Comparison of ENCODE assay signal across 2 cellular contexts in the genomic region with DNA sequence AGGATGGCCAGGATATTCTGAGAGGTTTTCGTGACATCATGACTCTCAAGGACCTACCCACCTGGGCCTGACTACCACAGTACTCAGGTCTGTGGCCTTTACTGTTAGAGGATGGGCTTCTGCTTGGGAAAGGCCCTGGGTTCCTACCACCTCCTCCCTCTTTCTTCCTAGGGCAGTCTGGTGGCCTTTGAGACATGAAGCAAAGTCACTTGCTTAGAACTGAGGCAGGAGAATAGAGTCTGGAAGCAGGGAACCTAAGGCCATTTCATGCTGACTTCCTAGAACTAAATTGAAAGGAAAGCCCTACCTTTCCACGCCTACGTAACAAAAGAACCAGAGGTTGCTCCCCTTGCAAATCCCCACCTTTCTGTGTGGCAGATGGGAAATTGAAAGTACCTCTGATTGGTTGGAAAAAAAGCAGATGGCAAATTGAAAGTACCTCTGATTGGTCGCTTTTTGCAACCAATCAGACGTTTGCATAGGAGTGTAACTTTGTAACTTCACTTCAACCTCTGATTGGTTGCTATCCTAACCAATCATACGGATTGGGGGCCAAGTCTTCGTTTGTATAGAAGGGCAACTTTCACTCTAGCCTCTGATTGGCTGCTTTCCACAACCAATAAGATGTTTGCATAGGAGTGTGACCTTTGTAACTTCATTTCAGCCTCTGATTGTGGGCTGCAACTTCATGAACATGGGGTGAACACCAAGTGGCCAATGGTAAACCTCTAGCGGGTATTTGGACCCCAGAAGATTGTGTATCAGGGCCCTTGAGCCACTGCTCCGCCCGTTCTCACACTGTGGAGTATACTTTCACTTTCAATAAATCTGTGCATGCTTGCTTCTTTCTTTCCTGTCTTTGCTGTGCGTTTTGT.
TF ChIP-seq lines count a peak whose summit lies in the region.

No MANE protein-coding gene starts in this region.

TF ChIP-seq in IMR-90, 13 proteins besides CTCF, POLR2A, EP300 and RAD21:
- TF ChIP-seq ELK1 (IDR thresholded peaks at IDR 0.05; ENCODE audit: borderline replicate concordance, low read depth, low read length) (no peak), NFE2L2 (IDR thresholded peaks at IDR 0.05; ENCODE audit: low read depth, low read length) (no peak), CEBPB (IDR thresholded peaks at IDR 0.05; ENCODE audit: low read depth, low read length) (no peak), MXI1 (IDR thresholded peaks at IDR 0.05; ENCODE audit: borderline replicate concordance, low read depth, low read length) (no peak), MAFK (IDR thresholded peaks at IDR 0.05; ENCODE audit: low read depth, low read length) (no peak), RCOR1 (IDR thresholded peaks at IDR 0.05; ENCODE audit: insufficient replicate concordance, low read length) (no peak), BHLHE40 (IDR thresholded peaks at IDR 0.05; ENCODE audit: low read depth, low read length) (no peak), SMC3 (IDR thresholded peaks at IDR 0.05; ENCODE audit: low read depth, low read length) (no peak), RFX5 (IDR thresholded peaks at IDR 0.05; ENCODE audit: low read depth, low read length) (no peak), CHD1 (IDR thresholded peaks at IDR 0.05; ENCODE audit: low read depth, low read length) (no peak), FOS (IDR thresholded peaks at IDR 0.05; ENCODE audit: low read depth, low read length) (no peak), MAZ (IDR thresholded peaks at IDR 0.05; ENCODE audit: borderline replicate concordance, low read depth, low read length) (no peak)
- TF ChIP-seq, protein P1, sequence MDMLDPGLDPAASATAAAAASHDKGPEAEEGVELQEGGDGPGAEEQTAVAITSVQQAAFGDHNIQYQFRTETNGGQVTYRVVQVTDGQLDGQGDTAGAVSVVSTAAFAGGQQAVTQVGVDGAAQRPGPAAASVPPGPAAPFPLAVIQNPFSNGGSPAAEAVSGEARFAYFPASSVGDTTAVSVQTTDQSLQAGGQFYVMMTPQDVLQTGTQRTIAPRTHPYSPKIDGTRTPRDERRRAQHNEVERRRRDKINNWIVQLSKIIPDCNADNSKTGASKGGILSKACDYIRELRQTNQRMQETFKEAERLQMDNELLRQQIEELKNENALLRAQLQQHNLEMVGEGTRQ (IDR thresholded peaks at IDR 0.05; ENCODE audit: low read depth, low read length), result no peak

TF ChIP-seq in HepG2, 621 proteins besides CTCF, POLR2A, EP300 and RAD21 (continues in another document):
- no peak for TF ChIP-seq ZC3H13 (CRISPR knock-in tag; IDR thresholded peaks at IDR 0.05)
- TF ChIP-seq ARNT2 (CRISPR knock-in tag; IDR thresholded peaks at IDR 0.05; ENCODE audit: low read depth), result no peak
- no peak for TF ChIP-seq ZNF510 (CRISPR knock-in tag; IDR thresholded peaks at IDR 0.05; ENCODE audit: low read depth)
- peak; percentile 25 for TF ChIP-seq TEAD3 (CRISPR knock-in tag; optimal IDR thresholded peaks at IDR 0.05; ENCODE audit: borderline replicate concordance)
- TF ChIP-seq ZNF549 (CRISPR knock-in tag; IDR thresholded peaks at IDR 0.05), result no peak
- TF ChIP-seq SMAD9 (CRISPR knock-in tag; IDR thresholded peaks at IDR 0.05), result no peak
- peak; percentile 31; the same call in 1 of the 2 replicates for TF ChIP-seq POGZ (CRISPR knock-in tag; IDR thresholded peaks at IDR 0.05)
- peak; percentile 31; the same call in 1 of the 2 replicates for TF ChIP-seq TBX2 (CRISPR knock-in tag; IDR thresholded peaks at IDR 0.05; ENCODE audit: borderline replicate concordance)
- TF ChIP-seq HNF4A (CRISPR knock-in tag; IDR thresholded peaks at IDR 0.05), result peak; percentile 52
- TF ChIP-seq, protein P2, sequence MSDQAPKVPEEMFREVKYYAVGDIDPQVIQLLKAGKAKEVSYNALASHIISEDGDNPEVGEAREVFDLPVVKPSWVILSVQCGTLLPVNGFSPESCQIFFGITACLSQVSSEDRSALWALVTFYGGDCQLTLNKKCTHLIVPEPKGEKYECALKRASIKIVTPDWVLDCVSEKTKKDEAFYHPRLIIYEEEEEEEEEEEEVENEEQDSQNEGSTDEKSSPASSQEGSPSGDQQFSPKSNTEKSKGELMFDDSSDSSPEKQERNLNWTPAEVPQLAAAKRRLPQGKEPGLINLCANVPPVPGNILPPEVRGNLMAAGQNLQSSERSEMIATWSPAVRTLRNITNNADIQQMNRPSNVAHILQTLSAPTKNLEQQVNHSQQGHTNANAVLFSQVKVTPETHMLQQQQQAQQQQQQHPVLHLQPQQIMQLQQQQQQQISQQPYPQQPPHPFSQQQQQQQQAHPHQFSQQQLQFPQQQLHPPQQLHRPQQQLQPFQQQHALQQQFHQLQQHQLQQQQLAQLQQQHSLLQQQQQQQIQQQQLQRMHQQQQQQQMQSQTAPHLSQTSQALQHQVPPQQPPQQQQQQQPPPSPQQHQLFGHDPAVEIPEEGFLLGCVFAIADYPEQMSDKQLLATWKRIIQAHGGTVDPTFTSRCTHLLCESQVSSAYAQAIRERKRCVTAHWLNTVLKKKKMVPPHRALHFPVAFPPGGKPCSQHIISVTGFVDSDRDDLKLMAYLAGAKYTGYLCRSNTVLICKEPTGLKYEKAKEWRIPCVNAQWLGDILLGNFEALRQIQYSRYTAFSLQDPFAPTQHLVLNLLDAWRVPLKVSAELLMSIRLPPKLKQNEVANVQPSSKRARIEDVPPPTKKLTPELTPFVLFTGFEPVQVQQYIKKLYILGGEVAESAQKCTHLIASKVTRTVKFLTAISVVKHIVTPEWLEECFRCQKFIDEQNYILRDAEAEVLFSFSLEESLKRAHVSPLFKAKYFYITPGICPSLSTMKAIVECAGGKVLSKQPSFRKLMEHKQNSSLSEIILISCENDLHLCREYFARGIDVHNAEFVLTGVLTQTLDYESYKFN (CRISPR knock-in tag; conservative IDR thresholded peaks at IDR 0.05), result peak; percentile 28; the same call in 1 of the 2 replicates
- TF ChIP-seq YEATS4 (CRISPR knock-in tag; IDR thresholded peaks at IDR 0.05; ENCODE audit: borderline replicate concordance), result peak; percentile 38
- no peak for TF ChIP-seq SMYD3 (CRISPR knock-in tag; IDR thresholded peaks at IDR 0.05)
- no peak for TF ChIP-seq HMGA1 (CRISPR knock-in tag; conservative IDR thresholded peaks at IDR 0.05)
- peak; percentile 98 for TF ChIP-seq HMGXB3 (CRISPR knock-in tag; IDR thresholded peaks at IDR 0.05; ENCODE audit: borderline replicate concordance)
- no peak for TF ChIP-seq ZBTB21 (CRISPR knock-in tag; IDR thresholded peaks at IDR 0.05)
- TF ChIP-seq NRL (CRISPR knock-in tag; IDR thresholded peaks at IDR 0.05; ENCODE audit: borderline replicate concordance), result no peak
- peak; percentile 75 for TF ChIP-seq ZFX (CRISPR knock-in tag; IDR thresholded peaks at IDR 0.05; ENCODE audit: low read depth)
- no peak for TF ChIP-seq ZNF670 (CRISPR knock-in tag; IDR thresholded peaks at IDR 0.05; ENCODE audit: borderline replicate concordance)
- peak; percentile 42; the same call in 1 of the 2 replicates for TF ChIP-seq HDAC2 (CRISPR knock-in tag; IDR thresholded peaks at IDR 0.05)
- peak; percentile 91 for TF ChIP-seq RFXAP (CRISPR knock-in tag; IDR thresholded peaks at IDR 0.05; ENCODE audit: borderline replicate concordance)
- TF ChIP-seq, protein P3, sequence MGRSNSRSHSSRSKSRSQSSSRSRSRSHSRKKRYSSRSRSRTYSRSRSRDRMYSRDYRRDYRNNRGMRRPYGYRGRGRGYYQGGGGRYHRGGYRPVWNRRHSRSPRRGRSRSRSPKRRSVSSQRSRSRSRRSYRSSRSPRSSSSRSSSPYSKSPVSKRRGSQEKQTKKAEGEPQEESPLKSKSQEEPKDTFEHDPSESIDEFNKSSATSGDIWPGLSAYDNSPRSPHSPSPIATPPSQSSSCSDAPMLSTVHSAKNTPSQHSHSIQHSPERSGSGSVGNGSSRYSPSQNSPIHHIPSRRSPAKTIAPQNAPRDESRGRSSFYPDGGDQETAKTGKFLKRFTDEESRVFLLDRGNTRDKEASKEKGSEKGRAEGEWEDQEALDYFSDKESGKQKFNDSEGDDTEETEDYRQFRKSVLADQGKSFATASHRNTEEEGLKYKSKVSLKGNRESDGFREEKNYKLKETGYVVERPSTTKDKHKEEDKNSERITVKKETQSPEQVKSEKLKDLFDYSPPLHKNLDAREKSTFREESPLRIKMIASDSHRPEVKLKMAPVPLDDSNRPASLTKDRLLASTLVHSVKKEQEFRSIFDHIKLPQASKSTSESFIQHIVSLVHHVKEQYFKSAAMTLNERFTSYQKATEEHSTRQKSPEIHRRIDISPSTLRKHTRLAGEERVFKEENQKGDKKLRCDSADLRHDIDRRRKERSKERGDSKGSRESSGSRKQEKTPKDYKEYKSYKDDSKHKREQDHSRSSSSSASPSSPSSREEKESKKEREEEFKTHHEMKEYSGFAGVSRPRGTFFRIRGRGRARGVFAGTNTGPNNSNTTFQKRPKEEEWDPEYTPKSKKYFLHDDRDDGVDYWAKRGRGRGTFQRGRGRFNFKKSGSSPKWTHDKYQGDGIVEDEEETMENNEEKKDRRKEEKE (IDR thresholded peaks at IDR 0.05), result no peak
- TF ChIP-seq FOXM1 (CRISPR knock-in tag; IDR thresholded peaks at IDR 0.05), result no peak
- TF ChIP-seq, protein P4, sequence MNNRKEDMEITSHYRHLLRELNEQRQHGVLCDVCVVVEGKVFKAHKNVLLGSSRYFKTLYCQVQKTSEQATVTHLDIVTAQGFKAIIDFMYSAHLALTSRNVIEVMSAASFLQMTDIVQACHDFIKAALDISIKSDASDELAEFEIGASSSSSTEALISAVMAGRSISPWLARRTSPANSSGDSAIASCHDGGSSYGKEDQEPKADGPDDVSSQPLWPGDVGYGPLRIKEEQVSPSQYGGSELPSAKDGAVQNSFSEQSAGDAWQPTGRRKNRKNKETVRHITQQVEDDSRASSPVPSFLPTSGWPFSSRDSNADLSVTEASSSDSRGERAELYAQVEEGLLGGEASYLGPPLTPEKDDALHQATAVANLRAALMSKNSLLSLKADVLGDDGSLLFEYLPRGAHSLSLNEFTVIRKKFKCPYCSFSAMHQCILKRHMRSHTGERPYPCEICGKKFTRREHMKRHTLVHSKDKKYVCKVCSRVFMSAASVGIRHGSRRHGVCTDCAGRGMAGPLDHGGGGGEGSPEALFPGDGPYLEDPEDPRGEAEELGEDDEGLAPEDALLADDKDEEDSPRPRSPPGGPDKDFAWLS (CRISPR knock-in tag; IDR thresholded peaks at IDR 0.05; ENCODE audit: borderline replicate concordance), result no peak
- TF ChIP-seq FOXA3 (CRISPR knock-in tag; IDR thresholded peaks at IDR 0.05), result 0 out of 2 replicates have a peak, but pooled peaks have one; percentile 20
- TF ChIP-seq YEATS2 (CRISPR knock-in tag; IDR thresholded peaks at IDR 0.05; ENCODE audit: borderline replicate concordance), result peak; percentile 65; the same call in 1 of the 2 replicates
- TF ChIP-seq, protein P5, sequence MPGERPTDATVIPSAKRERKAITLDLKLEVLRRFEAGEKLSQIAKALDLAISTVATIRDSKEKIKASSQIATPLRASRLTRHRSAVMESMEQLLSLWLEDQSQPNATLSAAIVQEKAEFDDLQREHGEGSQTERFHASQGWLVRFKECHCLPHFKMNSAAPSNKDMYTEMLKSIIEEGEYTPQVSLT (CRISPR knock-in tag; IDR thresholded peaks at IDR 0.05; ENCODE audit: borderline replicate concordance, low read depth), result no peak
- peak; percentile 95 for TF ChIP-seq NFYC (CRISPR knock-in tag; IDR thresholded peaks at IDR 0.05)
- no peak for TF ChIP-seq NR2F6 (IDR thresholded peaks at IDR 0.05)
- 0 out of 2 replicates have a peak, but pooled peaks have one; percentile 9 for TF ChIP-seq NR2F6 (CRISPR knock-in tag; IDR thresholded peaks at IDR 0.05)
- TF ChIP-seq, protein P6, sequence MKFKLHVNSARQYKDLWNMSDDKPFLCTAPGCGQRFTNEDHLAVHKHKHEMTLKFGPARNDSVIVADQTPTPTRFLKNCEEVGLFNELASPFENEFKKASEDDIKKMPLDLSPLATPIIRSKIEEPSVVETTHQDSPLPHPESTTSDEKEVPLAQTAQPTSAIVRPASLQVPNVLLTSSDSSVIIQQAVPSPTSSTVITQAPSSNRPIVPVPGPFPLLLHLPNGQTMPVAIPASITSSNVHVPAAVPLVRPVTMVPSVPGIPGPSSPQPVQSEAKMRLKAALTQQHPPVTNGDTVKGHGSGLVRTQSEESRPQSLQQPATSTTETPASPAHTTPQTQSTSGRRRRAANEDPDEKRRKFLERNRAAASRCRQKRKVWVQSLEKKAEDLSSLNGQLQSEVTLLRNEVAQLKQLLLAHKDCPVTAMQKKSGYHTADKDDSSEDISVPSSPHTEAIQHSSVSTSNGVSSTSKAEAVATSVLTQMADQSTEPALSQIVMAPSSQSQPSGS (CRISPR knock-in tag; IDR thresholded peaks at IDR 0.05), result 0 out of 2 replicates have a peak, but pooled peaks have one; percentile 9
- no peak for TF ChIP-seq SOX13 (IDR thresholded peaks at IDR 0.05)
- peak in 1 of 2 experiments; percentile 15; a peak in 1 of 4 replicates for TF ChIP-seq SOX13 (CRISPR knock-in tag; conservative IDR thresholded peaks at IDR 0.05 in 1 of 2, IDR thresholded peaks at IDR 0.05 in 1 of 2)
- peak; percentile 87 for TF ChIP-seq GFI1 (CRISPR knock-in tag; IDR thresholded peaks at IDR 0.05; ENCODE audit: borderline replicate concordance)
- TF ChIP-seq, protein P7, sequence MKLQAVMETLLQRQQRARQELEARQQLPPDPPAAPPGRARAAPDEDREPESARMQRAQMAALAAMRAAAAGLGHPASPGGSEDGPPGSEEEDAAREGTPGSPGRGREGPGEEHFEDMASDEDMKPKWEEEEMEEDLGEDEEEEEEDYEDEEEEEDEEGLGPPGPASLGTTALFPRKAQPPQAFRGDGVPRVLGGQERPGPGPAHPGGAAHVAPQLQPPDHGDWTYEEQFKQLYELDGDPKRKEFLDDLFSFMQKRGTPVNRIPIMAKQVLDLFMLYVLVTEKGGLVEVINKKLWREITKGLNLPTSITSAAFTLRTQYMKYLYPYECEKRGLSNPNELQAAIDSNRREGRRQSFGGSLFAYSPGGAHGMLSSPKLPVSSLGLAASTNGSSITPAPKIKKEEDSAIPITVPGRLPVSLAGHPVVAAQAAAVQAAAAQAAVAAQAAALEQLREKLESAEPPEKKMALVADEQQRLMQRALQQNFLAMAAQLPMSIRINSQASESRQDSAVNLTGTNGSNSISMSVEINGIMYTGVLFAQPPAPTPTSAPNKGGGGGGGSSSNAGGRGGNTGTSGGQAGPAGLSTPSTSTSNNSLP (IDR thresholded peaks at IDR 0.05; ENCODE audit: low read depth, low read length), result no peak
